Comparison of ENCODE assay signal across 8 cellular contexts in genomic region chr21:46634427-46634826, GRCh38. TPM values are rescaled to one million over a fixed set of nuclear protein-coding genes. Genes with fewer than 3 reads are reported as not detected.
DNase-seq lines count a peak whose midpoint lies in the region; ATAC-seq and TF ChIP-seq lines count a peak whose summit lies in the region.

No MANE protein-coding gene starts in this region.

- H3K9me3 Mint-ChIP-seq in natural killer cell treated with Interleukin-12 subunit alpha and Interleukin-12 subunit beta and Interleukin-15 and Interleukin-18, amount 100 ng/mL, for 72 hours, result no peaks in the 10 kb centered on the region

- ATAC-seq in natural killer cell treated with Interleukin-12 subunit alpha and Interleukin-12 subunit beta and Interleukin-15 and Interleukin-18, amount 100 ng/mL, for 72 hours, result no peak
- ATAC-seq in GM18505 (IDR thresholded peaks at IDR 0.05; ENCODE audit: unreplicated experiment), result no peak

- H3K4me3 ChIP-seq in BJ (ENCODE audit: low read depth, low read length) (peak overlapping the region; percentile 80; the same call in 1 of the 2 replicates), MG63 (peak overlapping the region; percentile 92)

- H3K27me3 ChIP-seq in BJ (ENCODE audit: control insufficient read depth, insufficient read depth, low read length), result no peaks in the 10 kb centered on the region
- no peaks in the 10 kb centered on the region for H3K27me3 ChIP-seq in MG63

- H3K36me3 Mint-ChIP-seq in natural killer cell treated with Interleukin-12 subunit alpha and Interleukin-12 subunit beta and Interleukin-15 and Interleukin-18, amount 100 ng/mL, for 72 hours, result peaks cover 4% of the 10 kb centered on the region

- H3K4me1 Mint-ChIP-seq in natural killer cell treated with Interleukin-12 subunit alpha and Interleukin-12 subunit beta and Interleukin-15 and Interleukin-18, amount 100 ng/mL, for 72 hours (ENCODE audit: low read depth in 2 of 2), result peaks cover 27 to 44% of the 10 kb centered on the region in 2 donors

- TF ChIP-seq POLR2A in GM18505 (IDR thresholded peaks at IDR 0.05; ENCODE audit: borderline replicate concordance, extremely low read depth, insufficient read depth, insufficient read length), result no peak

- peak overlapping the region; percentile 91 to 93 for H3K27ac Mint-ChIP-seq in natural killer cell treated with Interleukin-12 subunit alpha and Interleukin-12 subunit beta and Interleukin-15 and Interleukin-18, amount 100 ng/mL, for 72 hours

- DNase-seq in BJ (ENCODE audit: low read depth) (no peak), MG63 (no peak), caudate nucleus (lab: John Stamatoyannopoulos, UW) (no peak), GM20000 (ENCODE audit: low spot score) (no peak), GF-D8 (lab: John Stamatoyannopoulos, UW) (no peak), AG08395 (ENCODE audit: low spot score) (no peak)
- DNase-seq in natural killer cell treated with Interleukin-12 subunit alpha and Interleukin-12 subunit beta and Interleukin-15 and Interleukin-18, amount 100 ng/mL, for 72 hours (ENCODE audit: low spot score), result no peak

- peak overlapping the region; percentile 98 for H3K4me3 Mint-ChIP-seq in natural killer cell treated with Interleukin-12 subunit alpha and Interleukin-12 subunit beta and Interleukin-15 and Interleukin-18, amount 100 ng/mL, for 72 hours

- CTCF ChIA-PET in BJ (lab: Yijun Ruan, JAX), result no interaction called here

- TF ChIP-seq CTCF in BJ (IDR thresholded peaks at IDR 0.05; ENCODE audit: insufficient read depth, low read depth, low read length), result no peak
- no peak for TF ChIP-seq CTCF in GM20000 (IDR thresholded peaks at IDR 0.05; ENCODE audit: extremely low read depth, missing control alignments)

- no peaks in the 10 kb centered on the region for H3K27me3 Mint-ChIP-seq in natural killer cell treated with Interleukin-12 subunit alpha and Interleukin-12 subunit beta and Interleukin-15 and Interleukin-18, amount 100 ng/mL, for 72 hours

- H3K9me3 ChIP-seq in MG63, result no peaks in the 10 kb centered on the region

- POLR2A ChIA-PET in BJ (lab: Charles Lee), result no interaction called here

- H3K27ac ChIP-seq in caudate nucleus (ENCODE audit: low read depth, low read length), result peak overlapping the region; percentile 99

- no peaks in the 10 kb centered on the region for H3K36me3 ChIP-seq in BJ (ENCODE audit: control insufficient read depth, insufficient read depth, low read length)
- peaks cover 12% of the 10 kb centered on the region; the same call in 1 of the 2 replicates for H3K36me3 ChIP-seq in MG63

RNA-seq across cellular contexts. Expression of gene PRMT2, which starts 1.0 kb away (rescaled TPM):
- 168 and 241 TPM in 2 replicates for polyA plus RNA-seq in BJ (2011; rRNA removed)
- polyA minus RNA-seq in BJ (2011; rRNA and poly(A)+ RNA removed), result 52.9 and 93.9 TPM in 2 replicates
- 92.3 and 139 TPM in 2 replicates for total RNA-seq in MG63 (2014; rRNA removed; shearing (Covaris generic); ENCODE audit: low replicate concordance)
- total RNA-seq in natural killer cell treated with Interleukin-12 subunit alpha and Interleukin-12 subunit beta and Interleukin-15 and Interleukin-18, amount 100 ng/mL, for 72 hours, result 10 to 100 TPM; 64.7 to 92.4 TPM

RNA-seq across cellular contexts. Expression of gene S100B, which starts 29.5 kb away (rescaled TPM):
- not detected in 2 replicates for polyA plus RNA-seq in BJ (2011; rRNA removed)
- polyA minus RNA-seq in BJ (2011; rRNA and poly(A)+ RNA removed), result not detected in 2 replicates
- total RNA-seq in MG63 (2014; rRNA removed; shearing (Covaris generic); ENCODE audit: low replicate concordance), result not detected in 2 replicates
- not detected for total RNA-seq in natural killer cell treated with Interleukin-12 subunit alpha and Interleukin-12 subunit beta and Interleukin-15 and Interleukin-18, amount 100 ng/mL, for 72 hours
